ENCODE assay signal across 14 cellular contexts in genomic region chr10:33413093-33413442, GRCh38.
DNase-seq lines count a peak whose midpoint lies in the region; FAIRE-seq and TF ChIP-seq lines count a peak whose summit lies in the region.
"Had no signal": no experiment of that assay in that cellular context is flagged by ENCODE, and none has a peak within 500 bp of the region (broad histone marks: within the 10 kb centered on the region; RNA-seq: fewer than 3 reads in every experiment).

No MANE protein-coding gene starts in this region.

- H3K4me3 ChIP-seq in endothelial cell of umbilical vein (replicated peaks in 1 of 3; ENCODE audit: insufficient read depth in 1 of 3, low read depth in 1 of 3, low read length in 3 of 3), result no peak overlapping the region
- no peak overlapping the region for H3K4me3 ChIP-seq in osteoblast (ENCODE audit: insufficient read depth, low read length)

- H4K20me1 ChIP-seq in endothelial cell of umbilical vein (replicated peaks; ENCODE audit: control insufficient read depth, extremely low read depth, insufficient read depth, low read length) (no peaks in the 10 kb centered on the region), osteoblast (ENCODE audit: insufficient read depth, low read length) (no peaks in the 10 kb centered on the region)

- no peaks in the 10 kb centered on the region for H3K9me1 ChIP-seq in endothelial cell of umbilical vein (replicated peaks; ENCODE audit: control insufficient read depth, extremely low read depth, insufficient read depth, low read length)

- H3K27me3 ChIP-seq in endothelial cell of umbilical vein (ENCODE audit: control insufficient read depth in 2 of 2, insufficient read depth in 2 of 2, low read length in 2 of 2), result peaks cover under 1% of the 10 kb centered on the region in 2 experiments
- no peaks in the 10 kb centered on the region for H3K27me3 ChIP-seq in osteoblast (ENCODE audit: insufficient read depth, low read length)

- POLR2A ChIA-PET in endothelial cell of umbilical vein (lab: Charles Lee), result no interaction called here

- H3K4me1 ChIP-seq in endothelial cell of umbilical vein (ENCODE audit: control insufficient read depth, extremely low read depth, insufficient read depth, low read length) (peaks cover 7% of the 10 kb centered on the region), osteoblast (ENCODE audit: insufficient read depth, low read length) (peaks cover 18% of the 10 kb centered on the region)

- FAIRE-seq in endothelial cell of umbilical vein (lab: Jason Lieb, UNC), result no peak
- FAIRE-seq: GM12891 had no signal

- intact Hi-C loops in endothelial cell of umbilical vein (cut with micrococcal nuclease), result no loop called here

- dilution Hi-C loops in endothelial cell of umbilical vein (cut with MboI; ENCODE audit: extremely low pct_ligation_motif_present, low sequenced_read_pairs), result no loop called here

- no peak overlapping the region for H2AFZ ChIP-seq in endothelial cell of umbilical vein (ENCODE audit: low read depth, low read length)
- H2AFZ ChIP-seq in osteoblast (ENCODE audit: low read length), result no peak overlapping the region

- H3K9ac ChIP-seq in endothelial cell of umbilical vein (replicated peaks; ENCODE audit: extremely low read depth, insufficient read depth, low read length), result no peak overlapping the region

- TF ChIP-seq CTCF in endothelial cell of umbilical vein (IDR thresholded peaks at IDR 0.05; ENCODE audit: extremely low read depth in 1 of 2, insufficient read depth in 1 of 2, low read depth in 1 of 2, low read length in 2 of 2) (no peak), osteoblast (IDR thresholded peaks at IDR 0.05; ENCODE audit: extremely low read depth, low read depth, low read length) (no peak)

- H3K36me3 ChIP-seq in endothelial cell of umbilical vein (ENCODE audit: control insufficient read depth in 2 of 2, extremely low read depth in 1 of 2, insufficient read depth in 2 of 2, low read length in 2 of 2), result no peaks in the 10 kb centered on the region
- no peaks in the 10 kb centered on the region for H3K36me3 ChIP-seq in osteoblast (ENCODE audit: insufficient read depth, low read length)

- BruUV-seq in endothelial cell of umbilical vein (replicated peaks; lab: Mats Ljungman, UMichigan), result no TSS peak

- H3K27ac ChIP-seq in endothelial cell of umbilical vein (ENCODE audit: insufficient read depth, low read depth, low read length), result no peak overlapping the region
- H3K27ac ChIP-seq in osteoblast (ENCODE audit: low read depth, low read length), result peak overlapping the region; percentile 84
- H3K27ac ChIP-seq: C4-2B had no signal

- CTCF ChIA-PET in endothelial cell of umbilical vein (lab: Charles Lee), result interaction anchor here (1.7 kb wide), 1 partner anchor 13 kb away, joined by 5 read pairs; no protein-coding TSS in a partner anchor

- H3K9me3 ChIP-seq in endothelial cell of umbilical vein (replicated peaks; ENCODE audit: control insufficient read depth, insufficient read depth, low read length) (no peaks in the 10 kb centered on the region), osteoblast (ENCODE audit: low read depth, low read length) (no peaks in the 10 kb centered on the region)

- TF ChIP-seq POLR2A in endothelial cell of umbilical vein (IDR thresholded peaks at IDR 0.05; ENCODE audit: low read depth, low read length), result no peak

- DNase-seq in CD1c-positive myeloid dendritic cell (ENCODE audit: extremely low spot score) (peak; percentile 77), M059J (ENCODE audit: low read depth) (peak; percentile 33), endothelial cell of umbilical vein (ENCODE audit: low read depth, low spot score) (peak; percentile 9), osteoblast (ENCODE audit: insufficient read length, low spot score, missing footprints) (no peak), anterior cingulate cortex (lab: John Stamatoyannopoulos, UW) (no peak), NCI-H2029 (lab: John Stamatoyannopoulos, UW) (no peak), T-helper 2 cell (no peak), NCI-H748 treated with DMSO at 0.1 percent for 48 hours (lab: John Stamatoyannopoulos, UW) (no peak)
- DNase-seq: activated naive CD8-positive, alpha-beta T cell treated with anti-CD3 and anti-CD28 coated beads, Interleukin-2, amount 50 U/mL, for 24 hours; activated T-cell treated with anti-CD3 and anti-CD28 coated beads, Interleukin-2, amount 50 U/mL, for 24 hours; NCI-H2029 treated with DMSO at 0.1 percent for 48 hours; NCI-H774 had no signal

- no peaks in the 10 kb centered on the region for H3K79me2 ChIP-seq in endothelial cell of umbilical vein (ENCODE audit: control insufficient read depth, insufficient read depth, low read length)
- H3K79me2 ChIP-seq in osteoblast (ENCODE audit: insufficient read depth, low read length), result no peaks in the 10 kb centered on the region

- H3K4me2 ChIP-seq in endothelial cell of umbilical vein (ENCODE audit: insufficient read depth, low read length) (no peak overlapping the region), osteoblast (ENCODE audit: insufficient read depth, low read length) (peak overlapping the region; percentile 59)

TF ChIP-seq in endothelial cell of umbilical vein, 7 proteins besides CTCF, POLR2A, EP300 and RAD21:
- TF ChIP-seq MYC (IDR thresholded peaks at IDR 0.05; ENCODE audit: low read depth, low read length), result no peak
- no peak for TF ChIP-seq GATA2 (IDR thresholded peaks at IDR 0.05; ENCODE audit: insufficient read depth, insufficient read length, low read depth, low read length)
- TF ChIP-seq EZH2 (IDR thresholded peaks at IDR 0.05; ENCODE audit: borderline replicate concordance, low read depth, low read length, severe bottlenecking), result no peak
- no peak for TF ChIP-seq POLR2AphosphoS5 (IDR thresholded peaks at IDR 0.05; ENCODE audit: insufficient read depth, low read depth, low read length)
- no peak for TF ChIP-seq JUN (IDR thresholded peaks at IDR 0.05; ENCODE audit: borderline replicate concordance, insufficient read depth, insufficient read length, low read depth)
- no peak for TF ChIP-seq MAX (IDR thresholded peaks at IDR 0.05; ENCODE audit: insufficient read depth, insufficient read length)
- no peak for TF ChIP-seq FOS (IDR thresholded peaks at IDR 0.05; ENCODE audit: borderline replicate concordance, insufficient read depth, low read length)
TF ChIP-seq in endothelial cell of umbilical vein: peak in this region for 0.

Comparison
In these comparisons a context has a peak if more than half of its experiments do, and no peak if none do; other contexts are left out.
1. DNase-seq: peak in CD1c-positive myeloid dendritic cell (single experiment), M059J (single experiment) and endothelial cell of umbilical vein (single experiment); none in osteoblast (single experiment), anterior cingulate cortex (0 of 58), NCI-H2029 (single experiment), T-helper 2 cell (0 of 5) and NCI-H748 treated with DMSO at 0.1 percent for 48 hours (single experiment).